In the genomic region with DNA sequence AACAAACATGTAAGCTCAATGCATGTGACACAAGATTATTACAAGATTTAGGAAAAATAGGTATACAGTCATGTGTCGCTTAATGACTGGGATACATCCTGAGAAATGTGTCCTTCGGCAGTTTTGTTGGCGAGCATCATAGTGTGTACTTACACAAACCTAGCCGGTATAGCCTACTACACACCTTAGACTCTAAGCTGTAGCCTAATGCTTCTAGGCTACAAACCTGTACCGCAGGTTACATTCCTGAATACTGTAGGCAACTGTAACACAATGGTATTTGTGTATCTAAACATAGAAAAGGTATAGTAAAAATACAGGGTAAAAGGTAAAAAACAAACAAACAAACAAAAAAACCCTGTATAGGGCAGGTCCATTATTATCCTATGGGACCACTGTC, we compare ENCODE assay signal across 19 cellular contexts. TPM values are rescaled to one million over a fixed set of nuclear protein-coding genes. Genes with fewer than 3 reads are reported as not detected.
DNase-seq lines count a peak whose midpoint lies in the region; ATAC-seq and TF ChIP-seq lines count a peak whose summit lies in the region.
"Had no signal": no experiment of that assay in that cellular context is flagged by ENCODE, and none has a peak within 500 bp of the region (broad histone marks: within the 10 kb centered on the region; RNA-seq: fewer than 3 reads in every experiment).

No MANE protein-coding gene starts in this region.

- H3K36me3 ChIP-seq in Caco-2 (ENCODE audit: control insufficient read depth, insufficient read depth, low read length) = no peaks in the 10 kb centered on the region
- no peaks in the 10 kb centered on the region for H3K36me3 ChIP-seq in neural cell (ENCODE audit: insufficient read depth, low read length)
- H3K36me3 ChIP-seq in effector memory CD4-positive, alpha-beta T cell (ENCODE audit: control insufficient read depth, insufficient read depth, low read length) = no peaks in the 10 kb centered on the region
- H3K36me3 ChIP-seq: BLaER1 treated with 17β-estradiol and CSF1 and Interleukin-3, amounts not matched to agents 10 nM and 100 nM; left lung had no signal

- intact Hi-C loops in Caco-2 (cut with micrococcal nuclease; ENCODE audit: unreplicated experiment) = loop anchor here (5.0 kb wide), 1 partner anchor 40 kb away; no protein-coding TSS in a partner anchor

- no peaks in the 10 kb centered on the region for H3K79me2 ChIP-seq in neural cell (replicated peaks; ENCODE audit: insufficient read depth, low read length)

- H3K9me3 Mint-ChIP-seq in Caco-2 (ENCODE audit: unreplicated experiment) = no peaks in the 10 kb centered on the region
- H3K9me3 Mint-ChIP-seq: activated B cell treated with CpG ODN at 0.5 μM for 24 hours had no signal

- H3K9ac ChIP-seq in neural cell (ENCODE audit: low read length) = peak overlapping the region; percentile 69
- H3K9ac ChIP-seq: BLaER1 treated with 17β-estradiol and CSF1 and Interleukin-3, amounts not matched to agents 10 nM and 100 nM had no signal

- BruUV-seq in Caco-2 (replicated peaks; lab: Mats Ljungman, UMichigan) = no TSS peak

- H3K4me3 Mint-ChIP-seq in Caco-2 (ENCODE audit: unreplicated experiment) = peak overlapping the region; percentile 76
- H3K4me3 Mint-ChIP-seq: activated B cell treated with CpG ODN at 0.5 μM for 24 hours had no signal

- no peak overlapping the region for H3K27ac ChIP-seq in neural cell (ENCODE audit: low read length)
- H3K27ac ChIP-seq in effector memory CD4-positive, alpha-beta T cell (ENCODE audit: insufficient read depth, low read length, poor library complexity, severe bottlenecking) = no peak overlapping the region
- H3K27ac ChIP-seq: BLaER1 treated with 17β-estradiol and CSF1 and Interleukin-3, amounts not matched to agents 10 nM and 100 nM; coronary artery; left lung had no signal

- no peaks in the 10 kb centered on the region for H3K9me2 ChIP-seq in neural cell (ENCODE audit: insufficient read depth, low read length)

- H3K27me3 ChIP-seq in Caco-2 (replicated peaks; ENCODE audit: control insufficient read depth, insufficient read depth, low read length) (no peaks in the 10 kb centered on the region), neural cell (ENCODE audit: insufficient read depth, low read depth, low read length) (peaks cover 43% of the 10 kb centered on the region)
- H3K27me3 ChIP-seq in effector memory CD4-positive, alpha-beta T cell (replicated peaks; ENCODE audit: control insufficient read depth, insufficient read depth, low read length, poor library complexity, severe bottlenecking) = peaks cover 2% of the 10 kb centered on the region

- no peak for TF ChIP-seq EP300 in neural cell (conservative IDR thresholded peaks at IDR 0.05; ENCODE audit: poor library complexity, severe bottlenecking)

- no peaks in the 10 kb centered on the region for H3K27me3 Mint-ChIP-seq in Caco-2 (ENCODE audit: insufficient read depth, unreplicated experiment)

- H3K4me1 ChIP-seq in Caco-2 = no peaks in the 10 kb centered on the region
- H3K4me1 ChIP-seq in effector memory CD4-positive, alpha-beta T cell (ENCODE audit: control insufficient read depth, insufficient read depth, low read length, poor library complexity, severe bottlenecking) = no peaks in the 10 kb centered on the region
- H3K4me1 ChIP-seq: left lung had no signal

- H2AFZ ChIP-seq in neural cell (ENCODE audit: low read depth, low read length) = no peak overlapping the region

- H3K9me3 ChIP-seq in Caco-2 (no peaks in the 10 kb centered on the region), neural cell (ENCODE audit: low read length) (no peaks in the 10 kb centered on the region)
- H3K9me3 ChIP-seq in effector memory CD4-positive, alpha-beta T cell (ENCODE audit: control insufficient read depth, low read length) = no peaks in the 10 kb centered on the region
- H3K9me3 ChIP-seq: left lung had no signal

- CTCF ChIA-PET in Caco-2 (lab: Charles Lee) = interaction anchor here (0.9 to 4.3 kb wide), 3 partner anchors 44 to 333 kb away, joined by 3 to 18 read pairs (median 7); no protein-coding TSS in a partner anchor

- no peak for TF ChIP-seq RAD21 in neural cell (conservative IDR thresholded peaks at IDR 0.05)

- H3K4me2 ChIP-seq in neural cell (ENCODE audit: low read length) = no peak overlapping the region
- H3K4me2 ChIP-seq: BLaER1 treated with 17β-estradiol and CSF1 and Interleukin-3, amounts not matched to agents 10 nM and 100 nM had no signal

- no peak overlapping the region; the same call in 1 of the 2 replicates for H3K4me3 ChIP-seq in Caco-2 (ENCODE audit: low read depth, low read length)
- peak overlapping the region; percentile 83 for H3K4me3 ChIP-seq in neural cell (ENCODE audit: low read length)
- no peak overlapping the region for H3K4me3 ChIP-seq in effector memory CD4-positive, alpha-beta T cell (ENCODE audit: insufficient read depth, low read depth, low read length, poor library complexity, severe bottlenecking)
- H3K4me3 ChIP-seq: BLaER1 treated with 17β-estradiol and CSF1 and Interleukin-3, amounts not matched to agents 10 nM and 100 nM; K562 had no signal

- no peaks in the 10 kb centered on the region for H4K20me1 ChIP-seq in neural cell (ENCODE audit: insufficient read depth)
- H4K20me1 ChIP-seq: BLaER1 treated with 17β-estradiol and CSF1 and Interleukin-3, amounts not matched to agents 10 nM and 100 nM had no signal

- DNase-seq in Caco-2 (no peak), NCI-H69 (lab: John Stamatoyannopoulos, UW) (peak; percentile 43), HUDEP-2 (lab: John Stamatoyannopoulos, UW; ENCODE audit: unreplicated experiment in 76 of 76) (no peak), mucosa of gallbladder (ENCODE audit: low spot score) (no peak)
- DNase-seq in effector memory CD4-positive, alpha-beta T cell = no peak
- DNase-seq: activated B cell treated with CpG ODN at 0.5 μM for 24 hours; activated CD4-positive, alpha-beta T cell treated with anti-CD3 and anti-CD28 coated beads, Interleukin-2, amount 50 U/mL, for 48 hours; activated gamma-delta T cell; left lung; MM.1S; NCI-H1417 treated with DMSO at 0.1 percent for 48 hours; stimulated activated CD8-positive, alpha-beta memory T cell treated with anti-CD3 and anti-CD28 coated beads, Interleukin-4, amount 100 ng/mL, for 48 hours had no signal

- no peak overlapping the region for H3K27ac Mint-ChIP-seq in Caco-2 (ENCODE audit: unreplicated experiment)
- H3K27ac Mint-ChIP-seq: activated B cell treated with CpG ODN at 0.5 μM for 24 hours had no signal

- peaks cover 6% of the 10 kb centered on the region for H3K4me1 Mint-ChIP-seq in Caco-2 (ENCODE audit: low read depth, unreplicated experiment)
- H3K4me1 Mint-ChIP-seq: activated B cell treated with CpG ODN at 0.5 μM for 24 hours had no signal

- POLR2A ChIA-PET in Caco-2 (lab: Charles Lee) = no interaction called here

- no peaks in the 10 kb centered on the region for H3F3A ChIP-seq in neural cell (ENCODE audit: insufficient read depth, low read length, poor library complexity, severe bottlenecking)

- peak; percentile 90 for ATAC-seq in esophagus mucosa
- no peak for ATAC-seq in GM18858 (IDR thresholded peaks at IDR 0.05; ENCODE audit: unreplicated experiment)
- ATAC-seq: K562, left lung had no signal

- TF ChIP-seq CTCF in Caco-2 (IDR thresholded peaks at IDR 0.05; ENCODE audit: insufficient read depth in 1 of 2, low read depth in 1 of 2, low read length in 1 of 2, severe bottlenecking in 1 of 2, unreplicated experiment in 1 of 2) (no peak), neural cell (IDR thresholded peaks at IDR 0.05; ENCODE audit: poor library complexity, severe bottlenecking) (no peak)

- no peaks in the 10 kb centered on the region for H3K36me3 Mint-ChIP-seq in Caco-2 (ENCODE audit: insufficient read depth, unreplicated experiment)

TF ChIP-seq in neural cell, 6 proteins besides CTCF, POLR2A, EP300 and RAD21:
- TF ChIP-seq TAF1 (IDR thresholded peaks at IDR 0.05; ENCODE audit: low read depth) = no peak
- TF ChIP-seq EZH2 (IDR thresholded peaks at IDR 0.05; ENCODE audit: borderline replicate concordance, insufficient read depth, low read length, poor library complexity, severe bottlenecking) = no peak
- no peak for TF ChIP-seq SMC3 (conservative IDR thresholded peaks at IDR 0.05; ENCODE audit: poor library complexity)
- TF ChIP-seq, protein P1, sequence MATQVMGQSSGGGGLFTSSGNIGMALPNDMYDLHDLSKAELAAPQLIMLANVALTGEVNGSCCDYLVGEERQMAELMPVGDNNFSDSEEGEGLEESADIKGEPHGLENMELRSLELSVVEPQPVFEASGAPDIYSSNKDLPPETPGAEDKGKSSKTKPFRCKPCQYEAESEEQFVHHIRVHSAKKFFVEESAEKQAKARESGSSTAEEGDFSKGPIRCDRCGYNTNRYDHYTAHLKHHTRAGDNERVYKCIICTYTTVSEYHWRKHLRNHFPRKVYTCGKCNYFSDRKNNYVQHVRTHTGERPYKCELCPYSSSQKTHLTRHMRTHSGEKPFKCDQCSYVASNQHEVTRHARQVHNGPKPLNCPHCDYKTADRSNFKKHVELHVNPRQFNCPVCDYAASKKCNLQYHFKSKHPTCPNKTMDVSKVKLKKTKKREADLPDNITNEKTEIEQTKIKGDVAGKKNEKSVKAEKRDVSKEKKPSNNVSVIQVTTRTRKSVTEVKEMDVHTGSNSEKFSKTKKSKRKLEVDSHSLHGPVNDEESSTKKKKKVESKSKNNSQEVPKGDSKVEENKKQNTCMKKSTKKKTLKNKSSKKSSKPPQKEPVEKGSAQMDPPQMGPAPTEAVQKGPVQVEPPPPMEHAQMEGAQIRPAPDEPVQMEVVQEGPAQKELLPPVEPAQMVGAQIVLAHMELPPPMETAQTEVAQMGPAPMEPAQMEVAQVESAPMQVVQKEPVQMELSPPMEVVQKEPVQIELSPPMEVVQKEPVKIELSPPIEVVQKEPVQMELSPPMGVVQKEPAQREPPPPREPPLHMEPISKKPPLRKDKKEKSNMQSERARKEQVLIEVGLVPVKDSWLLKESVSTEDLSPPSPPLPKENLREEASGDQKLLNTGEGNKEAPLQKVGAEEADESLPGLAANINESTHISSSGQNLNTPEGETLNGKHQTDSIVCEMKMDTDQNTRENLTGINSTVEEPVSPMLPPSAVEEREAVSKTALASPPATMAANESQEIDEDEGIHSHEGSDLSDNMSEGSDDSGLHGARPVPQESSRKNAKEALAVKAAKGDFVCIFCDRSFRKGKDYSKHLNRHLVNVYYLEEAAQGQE (IDR thresholded peaks at IDR 0.05; ENCODE audit: borderline replicate concordance) = no peak
- TF ChIP-seq MXI1 (conservative IDR thresholded peaks at IDR 0.05; ENCODE audit: poor library complexity, severe bottlenecking) = no peak
- TF ChIP-seq POLR2AphosphoS5 (IDR thresholded peaks at IDR 0.05) = no peak

RNA-seq across cellular contexts. Expression of gene MSX2, which starts 27.7 kb away (rescaled TPM):
- total RNA-seq in Caco-2 (2022) (59.7 and 64.4 TPM in 2 replicates), esophagus mucosa (1.3 TPM), mucosa of gallbladder (2.5 TPM)
- polyA plus RNA-seq in neural cell = not detected in 2 replicates
- not detected in 2 replicates for polyA minus RNA-seq in neural cell
- total RNA-seq: A673, activated B cell treated with CpG ODN at 0.5 μM for 24 hours, K562 had no signal
- polyA plus RNA-seq: K562 had no signal

Comparison
In these comparisons a context has a peak if more than half of its experiments do, and no peak if none do; other contexts are left out.
1. RNA of gene MSX2, which starts 27.7 kb away (total RNA-seq): 59.7 to 64.4 TPM in Caco-2; 2.5 TPM in mucosa of gallbladder (single experiment) and 1.3 TPM in esophagus mucosa (single experiment); every median in the first group is over 10 times any median in the second.